Comparison of ENCODE assay signal across 13 cellular contexts in genomic region chr11:59060096-59060495, GRCh38. TPM values are rescaled to one million over a fixed set of nuclear protein-coding genes. Genes with fewer than 3 reads are reported as not detected.
DNase-seq lines count a peak whose midpoint lies in the region; ATAC-seq and TF ChIP-seq lines count a peak whose summit lies in the region.
"Not testable (repeated sequence)": the region's sequence is repeated elsewhere in the genome, so short reads cannot be mapped to it uniquely, and the experiment has no call there.
"Had no signal": no experiment of that assay in that cellular context is flagged by ENCODE, and none has a peak within 500 bp of the region (broad histone marks: within the 10 kb centered on the region; RNA-seq: fewer than 3 reads in every experiment).

No MANE protein-coding gene starts in this region.

- not testable (repeated sequence) for H3K4me3 ChIP-seq in AG10803 (ENCODE audit: low read length); esophagus muscularis mucosa

- DNase-seq in AG10803 (ENCODE audit: low read depth) = peak; percentile 45
- DNase-seq in GM04503 (ENCODE audit: low read depth) = peak; percentile 16
- peak; percentile 32 for DNase-seq in LHCN-M2 (ENCODE audit: low read depth)
- peak; percentile 64 for DNase-seq in SW480 (ENCODE audit: low spot score)
- peak; percentile 42 for DNase-seq in esophagus muscularis mucosa (ENCODE audit: extremely low spot score)
- DNase-seq in myocyte (ENCODE audit: low read depth) = peak; percentile 7
- not testable (repeated sequence) for DNase-seq in stimulated activated naive B cell treated with anti-CD40 and anti-IgM and Interleukin-4, amounts not matched to agents 10 μg/mL and 1 μg/mL and 100 μg/mL, for 72 hours

- H3K27ac ChIP-seq in esophagus muscularis mucosa (replicated peaks in 1 of 4) = not testable (repeated sequence)

- not testable (repeated sequence) for H3K4me3 Mint-ChIP-seq in stimulated activated naive B cell treated with anti-CD40 and anti-IgM and Interleukin-4, amounts not matched to agents 10 μg/mL and 1 μg/mL and 100 μg/mL, for 72 hours

- not testable (repeated sequence) for H3K9me3 ChIP-seq in esophagus muscularis mucosa

- not testable (repeated sequence) for TF ChIP-seq EP300 in esophagus muscularis mucosa (IDR thresholded peaks at IDR 0.05)

- not testable (repeated sequence) for H3K9me3 Mint-ChIP-seq in stimulated activated naive B cell treated with anti-CD40 and anti-IgM and Interleukin-4, amounts not matched to agents 10 μg/mL and 1 μg/mL and 100 μg/mL, for 72 hours

- ATAC-seq in stimulated activated naive B cell treated with anti-CD40 and anti-IgM and Interleukin-4, amounts not matched to agents 10 μg/mL and 1 μg/mL and 100 μg/mL, for 72 hours (replicated peaks) = not testable (repeated sequence)

- TF ChIP-seq CTCF in AG10803 (conservative IDR thresholded peaks at IDR 0.05; ENCODE audit: low read length); esophagus muscularis mucosa (IDR thresholded peaks at IDR 0.05): not testable (repeated sequence)

- H3K27ac Mint-ChIP-seq in stimulated activated naive B cell treated with anti-CD40 and anti-IgM and Interleukin-4, amounts not matched to agents 10 μg/mL and 1 μg/mL and 100 μg/mL, for 72 hours = peak overlapping the region; percentile 53

- peaks cover 26 to 67% of the 10 kb centered on the region in 2 donors for H3K4me1 Mint-ChIP-seq in stimulated activated naive B cell treated with anti-CD40 and anti-IgM and Interleukin-4, amounts not matched to agents 10 μg/mL and 1 μg/mL and 100 μg/mL, for 72 hours

- WGBS in esophagus muscularis mucosa = 52% methylated on average over 3 of the region's 3 CpGs

- H3K36me3 ChIP-seq in esophagus muscularis mucosa = not testable (repeated sequence)

- H3K27me3 ChIP-seq in esophagus muscularis mucosa = peaks cover 0 to 53% (median 2%) of the 10 kb centered on the region in 4 donors

- not testable (repeated sequence) for H3K27me3 Mint-ChIP-seq in stimulated activated naive B cell treated with anti-CD40 and anti-IgM and Interleukin-4, amounts not matched to agents 10 μg/mL and 1 μg/mL and 100 μg/mL, for 72 hours

- intact Hi-C loops in esophagus muscularis mucosa (cut with DNase I) = not testable (repeated sequence)

- H3K36me3 Mint-ChIP-seq in stimulated activated naive B cell treated with anti-CD40 and anti-IgM and Interleukin-4, amounts not matched to agents 10 μg/mL and 1 μg/mL and 100 μg/mL, for 72 hours = not testable (repeated sequence)

- not testable (repeated sequence) for TF ChIP-seq POLR2A in esophagus muscularis mucosa (IDR thresholded peaks at IDR 0.05; ENCODE audit: low read depth)

- H3K4me1 ChIP-seq in esophagus muscularis mucosa = not testable (repeated sequence)

RNA-seq across cellular contexts. Expression of gene GLYATL1B, which starts 26.0 kb away (rescaled TPM):
- not detected in 2 replicates for total RNA-seq in LHCN-M2 (2014; rRNA removed)
- polyA plus RNA-seq in LHCN-M2 (2012) = not detected
- not detected for total RNA-seq in esophagus muscularis mucosa
- total RNA-seq in myocyte = not detected in 2 replicates
- not detected for polyA plus RNA-seq in myocyte (2012)
- total RNA-seq: Calu3; CD4-positive, alpha-beta memory T cell; Daoy; HFFc6 had no signal
- polyA plus RNA-seq: AG04450; BJ; CD4-positive, alpha-beta memory T cell had no signal

RNA-seq across cellular contexts. Expression of gene FAM111B, which starts 46.9 kb away (rescaled TPM):
- total RNA-seq in LHCN-M2 (2014; rRNA removed) = 37.0 and 38.9 TPM in 2 replicates
- 4.9 TPM for polyA plus RNA-seq in LHCN-M2 (2012)
- total RNA-seq in esophagus muscularis mucosa = under 1 TPM in 2 of 4 donors, not detected in 2; 0.13 to 0.46 TPM
- 0.05 and 1.7 TPM in 2 replicates for total RNA-seq in myocyte
- polyA plus RNA-seq in myocyte (2012) = 0.03 TPM

Comparison
In these comparisons a context has a peak if more than half of its experiments do, and no peak if none do; other contexts are left out.
1. RNA of gene FAM111B, which starts 46.9 kb away (total RNA-seq): 37.0 to 38.9 TPM in LHCN-M2; 0.05 to 1.7 TPM in myocyte and 0.13 to 0.46 TPM in esophagus muscularis mucosa; every median in the first group is over 10 times any median in the second.